In genomic region chr3:10575601-10576160, GRCh38 we compare ENCODE assay signal across 22 cellular contexts.
DNase-seq lines count a peak whose midpoint lies in the region; ATAC-seq, FAIRE-seq and TF ChIP-seq lines count a peak whose summit lies in the region.
"Had no signal": no experiment of that assay in that cellular context is flagged by ENCODE, and none has a peak within 500 bp of the region (broad histone marks: within the 10 kb centered on the region; RNA-seq: fewer than 3 reads in every experiment).

No MANE protein-coding gene starts in this region.

- H2BK20ac ChIP-seq in IMR-90 (ENCODE audit: low read depth, low read length) (no peak overlapping the region), H1 (ENCODE audit: low read length) (no peak overlapping the region)

- no peaks in the 10 kb centered on the region for H3K79me2 ChIP-seq in H1 (ENCODE audit: control insufficient read depth in 1 of 2, insufficient read depth in 2 of 2, low read length in 2 of 2)

- ATAC-seq in IMR-90 (ENCODE audit: low read depth) (no peak), GM21423 (IDR thresholded peaks at IDR 0.05; ENCODE audit: unreplicated experiment) (no peak), GM18867 (IDR thresholded peaks at IDR 0.05; ENCODE audit: unreplicated experiment) (no peak), HG03280 (IDR thresholded peaks at IDR 0.05; ENCODE audit: unreplicated experiment) (no peak)
- ATAC-seq: A549; CD8-positive, alpha-beta T cell; GM12878; HCT116 had no signal

- DNase-seq in G401 (ENCODE audit: low spot score), result peak; percentile 78
- no peak for DNase-seq in IMR-90
- DNase-seq in H1 (ENCODE audit: low read depth in 1 of 2, low spot score in 2 of 2), result no peak
- no peak for DNase-seq in neuronal stem cell (ENCODE audit: low spot score)
- DNase-seq: 8988T; ACHN; Caco-2; CD4-positive, CD25-positive, alpha-beta regulatory T cell; CD8-positive, alpha-beta T cell; DMS153; DND-41; GDM1; GOT3; H7 had no signal

- H4K8ac ChIP-seq in IMR-90 (ENCODE audit: low read depth in 2 of 2, low read length in 2 of 2), result no peak overlapping the region
- H4K8ac ChIP-seq in H1 (ENCODE audit: extremely low read depth, insufficient read depth, low read length), result no peak overlapping the region; the same call in 1 of the 2 replicates
- no peak overlapping the region for H4K8ac ChIP-seq in neuronal stem cell (ENCODE audit: low read depth, low read length)

- CTCF ChIA-PET in IMR-90 (lab: Yijun Ruan, JAX) (no interaction called here), H1 (lab: Charles Lee; ENCODE audit: partially characterized antibody) (interaction anchor here (0.7 to 2.1 kb wide), 7 partner anchors 9 to 163 kb away, joined by 3 to 5 read pairs (median 3); no protein-coding TSS in a partner anchor)

- H3K79me1 ChIP-seq in IMR-90 (ENCODE audit: low read depth in 1 of 2, low read length in 2 of 2), result no peaks in the 10 kb centered on the region
- no peaks in the 10 kb centered on the region for H3K79me1 ChIP-seq in H1 (ENCODE audit: low read depth, low read length)
- no peaks in the 10 kb centered on the region for H3K79me1 ChIP-seq in neuronal stem cell (ENCODE audit: low read depth, low read length)

- no peaks in the 10 kb centered on the region for H4K20me1 ChIP-seq in IMR-90 (ENCODE audit: insufficient read depth, low read length)
- no peaks in the 10 kb centered on the region for H4K20me1 ChIP-seq in H1 (replicated peaks in 1 of 2; ENCODE audit: control insufficient read depth in 1 of 2, insufficient read depth in 2 of 2, low read length in 2 of 2)
- H4K20me1 ChIP-seq: BLaER1 had no signal

- no peaks in the 10 kb centered on the region for H3K23me2 ChIP-seq in H1 (ENCODE audit: low read depth, low read length)

- peaks cover 4% of the 10 kb centered on the region for H3K27me3 ChIP-seq in IMR-90 (ENCODE audit: control insufficient read depth, insufficient read depth, low read length)
- H3K27me3 ChIP-seq in H1 (replicated peaks in 1 of 4; ENCODE audit: control insufficient read depth in 3 of 4, extremely low read depth in 1 of 4, insufficient read depth in 3 of 4, low read length in 3 of 4), result no peaks in the 10 kb centered on the region; a peak in 1 of 7 replicates
- no peaks in the 10 kb centered on the region for H3K27me3 ChIP-seq in neuronal stem cell (ENCODE audit: control insufficient read depth in 3 of 3, insufficient read depth in 3 of 3, low read depth in 1 of 3, low read length in 3 of 3)
- H3K27me3 ChIP-seq: BLaER1 had no signal

- BruUV-seq in IMR-90 (replicated peaks; lab: Mats Ljungman, UMichigan), result no TSS peak

- H2BK15ac ChIP-seq in IMR-90 (ENCODE audit: low read depth, low read length), result no peak overlapping the region
- 0 out of 2 replicates have a peak overlapping the region, but pooled peaks have one; percentile 46 for H2BK15ac ChIP-seq in H1 (ENCODE audit: low read length)
- no peak overlapping the region for H2BK15ac ChIP-seq in neuronal stem cell (ENCODE audit: low read length)

- no peak overlapping the region for H4K91ac ChIP-seq in IMR-90 (ENCODE audit: insufficient read depth, low read depth, low read length)
- H4K91ac ChIP-seq in H1 (replicated peaks; ENCODE audit: insufficient read length, low read length), result no peak overlapping the region
- peak overlapping the region; percentile 77 for H4K91ac ChIP-seq in neuronal stem cell (ENCODE audit: low read depth, low read length, poor library complexity)

- H3K27ac ChIP-seq in IMR-90 (ENCODE audit: insufficient read depth, low read length) (no peak overlapping the region), H1 (ENCODE audit: low read depth, low read length) (no peak overlapping the region), neuronal stem cell (replicated peaks; ENCODE audit: low read length) (no peak overlapping the region)
- H3K27ac ChIP-seq: A549, BLaER1, C4-2B had no signal

- H2BK120ac ChIP-seq in IMR-90 (ENCODE audit: low read depth, low read length), result no peak overlapping the region
- H2BK120ac ChIP-seq in H1 (replicated peaks; ENCODE audit: low read depth, low read length), result no peak overlapping the region
- H2BK120ac ChIP-seq in neuronal stem cell (ENCODE audit: low read depth, low read length), result no peak overlapping the region

- H3K9ac ChIP-seq in IMR-90 (ENCODE audit: low read depth, low read length) (no peak overlapping the region), H1 (replicated peaks in 1 of 4; ENCODE audit: extremely low read depth in 1 of 4, low read depth in 3 of 4, low read length in 3 of 4) (no peak overlapping the region; a peak in 2 of 7 replicates), neuronal stem cell (ENCODE audit: low read depth, low read length, poor library complexity) (no peak overlapping the region)
- H3K9ac ChIP-seq: BLaER1 had no signal

- intact Hi-C loops in IMR-90 (cut with micrococcal nuclease), result no loop called here

- no peaks in the 10 kb centered on the region for H3K9me1 ChIP-seq in IMR-90 (ENCODE audit: insufficient read depth, low read length)

- POLR2A ChIA-PET in IMR-90 (lab: Charles Lee; ENCODE audit: unreplicated experiment) (no interaction called here), H1 (lab: Charles Lee; ENCODE audit: partially characterized antibody) (no interaction called here)

- TF ChIP-seq EP300 in H1 (IDR thresholded peaks at IDR 0.05; ENCODE audit: borderline replicate concordance in 1 of 2, low read depth in 2 of 2, low read length in 2 of 2), result no peak

- H3K4me2 ChIP-seq in IMR-90 (ENCODE audit: low read depth, low read length), result no peak overlapping the region
- no peak overlapping the region for H3K4me2 ChIP-seq in H1 (ENCODE audit: insufficient read depth in 1 of 2, low read depth in 2 of 2, low read length in 2 of 2)
- H3K4me2 ChIP-seq in neuronal stem cell (ENCODE audit: insufficient read depth, low read length, poor library complexity, severe bottlenecking), result no peak overlapping the region
- H3K4me2 ChIP-seq: A549, BLaER1 had no signal

- H2BK5ac ChIP-seq in IMR-90 (ENCODE audit: low read depth, low read length, poor library complexity, severe bottlenecking) (no peak overlapping the region), H1 (ENCODE audit: low read depth, low read length) (no peak overlapping the region), neuronal stem cell (ENCODE audit: low read length) (no peak overlapping the region)

- H3K9me3 ChIP-seq in IMR-90 (ENCODE audit: control insufficient read depth, insufficient read depth, low read length), result no peaks in the 10 kb centered on the region
- H3K9me3 ChIP-seq in H1 (ENCODE audit: insufficient read depth in 2 of 2, low read depth in 1 of 2, low read length in 1 of 2), result no peaks in the 10 kb centered on the region
- H3K9me3 ChIP-seq in neuronal stem cell (replicated peaks in 1 of 2; ENCODE audit: control insufficient read depth in 2 of 2, insufficient read depth in 1 of 2, low read depth in 1 of 2, low read length in 2 of 2), result no peaks in the 10 kb centered on the region
- H3K9me3 ChIP-seq: BLaER1, Caco-2 had no signal

- dilution Hi-C loops in IMR-90 (cut with HindIII; ENCODE audit: low sequenced_read_pairs, unreplicated experiment), result no loop called here

- H3K23ac ChIP-seq in IMR-90 (ENCODE audit: low read depth, low read length) (no peak overlapping the region), H1 (ENCODE audit: insufficient read length) (no peak overlapping the region), neuronal stem cell (ENCODE audit: low read depth, low read length, poor library complexity) (peak overlapping the region; percentile 68)

- no peak overlapping the region for H2BK12ac ChIP-seq in H1 (ENCODE audit: low read depth, low read length)
- peak overlapping the region; percentile 80 for H2BK12ac ChIP-seq in neuronal stem cell (ENCODE audit: low read length)

- H3K4me3 ChIP-seq in IMR-90 (ENCODE audit: insufficient read depth, low read depth, low read length) (no peak overlapping the region), H1 (ENCODE audit: extremely low read depth in 1 of 4, insufficient read depth in 2 of 4, low read depth in 3 of 4, low read length in 4 of 4) (no peak overlapping the region), neuronal stem cell (ENCODE audit: low read length in 2 of 2) (no peak overlapping the region)
- H3K4me3 ChIP-seq: A549, BLaER1, GM12878 had no signal

- FAIRE-seq in H1 (lab: Jason Lieb, UNC), result no peak
- FAIRE-seq: A549, GM12878 had no signal

- H3K18ac ChIP-seq in IMR-90 (ENCODE audit: low read depth, low read length) (no peak overlapping the region), H1 (ENCODE audit: extremely low read depth, low read length) (no peak overlapping the region), neuronal stem cell (ENCODE audit: low read length) (peak overlapping the region; percentile 84)

- H2AK5ac ChIP-seq in IMR-90 (ENCODE audit: low read depth, low read length), result no peak overlapping the region
- H2AK5ac ChIP-seq in H1 (ENCODE audit: low read depth, low read length), result no peak overlapping the region
- H2AK5ac ChIP-seq in neuronal stem cell (ENCODE audit: low read depth, low read length), result peak overlapping the region; percentile 8

- H4K5ac ChIP-seq in IMR-90 (ENCODE audit: low read depth, low read length) (no peak overlapping the region), H1 (ENCODE audit: insufficient read length, low read depth, low read length) (no peak overlapping the region)

- H3K4ac ChIP-seq in IMR-90 (ENCODE audit: low read depth, low read length) (no peak overlapping the region), H1 (replicated peaks; ENCODE audit: insufficient read length, low read depth, low read length) (no peak overlapping the region), neuronal stem cell (ENCODE audit: low read length) (no peak overlapping the region)

- WGBS in IMR-90 (ENCODE audit: extremely low coverage in 2 of 2, insufficient read length in 1 of 2), 2 experiments, result 68% methylated on average over 5 of the region's 5 CpGs; no CpG with 5 or more reads in 1 of the 2 experiments
- 95% methylated on average over 5 of the region's 5 CpGs; no CpG with 5 or more reads in 1 of the 2 experiments for WGBS in H1 (ENCODE audit: extremely low coverage in 1 of 2, insufficient coverage in 1 of 2, insufficient read length in 1 of 2, insufficient replicate concordance in 2 of 2, low coverage in 1 of 2, low lambda C conversion rate in 2 of 2, missing lambda C conversion rate in 1 of 2), 2 experiments
- no CpG with 5 or more reads among the region's 5 CpGs for WGBS in neuronal stem cell (ENCODE audit: extremely low coverage in 2 of 2, insufficient read length in 2 of 2, insufficient replicate concordance in 1 of 2), 2 donors

- TF ChIP-seq RAD21 in IMR-90 (IDR thresholded peaks at IDR 0.05; ENCODE audit: low read length) (no peak), H1 (IDR thresholded peaks at IDR 0.05 in 1 of 2, conservative IDR thresholded peaks at IDR 0.05 in 1 of 2; ENCODE audit: low read depth in 2 of 2, low read length in 2 of 2) (no peak)

- no peak overlapping the region for H3K14ac ChIP-seq in IMR-90 (replicated peaks; ENCODE audit: low read depth, low read length)
- no peak overlapping the region for H3K14ac ChIP-seq in H1 (ENCODE audit: insufficient read length)
- peak overlapping the region; percentile 41 for H3K14ac ChIP-seq in neuronal stem cell (ENCODE audit: low read length)

- no peak overlapping the region for H3K56ac ChIP-seq in IMR-90 (ENCODE audit: extremely low read depth, insufficient read depth, low read length)
- H3K56ac ChIP-seq in H1 (replicated peaks; ENCODE audit: insufficient read length, low read depth, low read length), result no peak overlapping the region

- peak overlapping the region; percentile 28 for H2AK9ac ChIP-seq in IMR-90 (replicated peaks; ENCODE audit: low read depth, low read length, poor library complexity)

- H3K4me1 ChIP-seq in IMR-90 (ENCODE audit: control insufficient read depth, insufficient read depth, low read length) (no peaks in the 10 kb centered on the region), H1 (replicated peaks in 1 of 4; ENCODE audit: control insufficient read depth in 3 of 4, insufficient read depth in 4 of 4, low read length in 3 of 4) (no peaks in the 10 kb centered on the region), neuronal stem cell (ENCODE audit: control insufficient read depth in 2 of 2, insufficient read depth in 1 of 2, low read depth in 1 of 2, low read length in 2 of 2) (peaks cover 0 to 8% of the 10 kb centered on the region in 2 donors)
- H3K4me1 ChIP-seq: A549, BLaER1, Caco-2 had no signal

- TF ChIP-seq CTCF in IMR-90 (conservative IDR thresholded peaks at IDR 0.05; ENCODE audit: low read depth, low read length), result no peak
- TF ChIP-seq CTCF in H1 (IDR thresholded peaks at IDR 0.05; ENCODE audit: control extremely low read depth in 1 of 3, insufficient read depth in 1 of 3, low read depth in 1 of 3, low read length in 3 of 3), result no peak

- H2AFZ ChIP-seq in IMR-90 (replicated peaks; ENCODE audit: low read length, poor library complexity), result no peak overlapping the region
- H2AFZ ChIP-seq in H1 (ENCODE audit: low read length), result no peak overlapping the region
- H2AFZ ChIP-seq in neuronal stem cell (ENCODE audit: low read length), result no peak overlapping the region

- no peaks in the 10 kb centered on the region for H3K36me3 ChIP-seq in IMR-90 (ENCODE audit: control insufficient read depth, insufficient read depth, low read length)
- no peaks in the 10 kb centered on the region for H3K36me3 ChIP-seq in H1 (ENCODE audit: control insufficient read depth in 2 of 4, insufficient read depth in 4 of 4, low read length in 3 of 4)
- no peaks in the 10 kb centered on the region for H3K36me3 ChIP-seq in neuronal stem cell (replicated peaks in 1 of 2; ENCODE audit: control insufficient read depth in 2 of 2, insufficient read depth in 2 of 2, low read length in 2 of 2)
- H3K36me3 ChIP-seq: BLaER1 had no signal

- in situ Hi-C loops in G401 (cut with HindIII; ENCODE audit: low sequenced_read_pairs) (no loop called here), IMR-90 (cut with MboI; ENCODE audit: low sequenced_read_pairs) (no loop called here)

- no peak for TF ChIP-seq POLR2A in IMR-90 (IDR thresholded peaks at IDR 0.05; ENCODE audit: low read depth, low read length)
- TF ChIP-seq POLR2A in H1 (IDR thresholded peaks at IDR 0.05; ENCODE audit: control extremely low read depth in 1 of 2, low read depth in 2 of 2, low read length in 2 of 2), result no peak
